1 cellular context compared by ENCODE assay signal in the genomic region with DNA sequence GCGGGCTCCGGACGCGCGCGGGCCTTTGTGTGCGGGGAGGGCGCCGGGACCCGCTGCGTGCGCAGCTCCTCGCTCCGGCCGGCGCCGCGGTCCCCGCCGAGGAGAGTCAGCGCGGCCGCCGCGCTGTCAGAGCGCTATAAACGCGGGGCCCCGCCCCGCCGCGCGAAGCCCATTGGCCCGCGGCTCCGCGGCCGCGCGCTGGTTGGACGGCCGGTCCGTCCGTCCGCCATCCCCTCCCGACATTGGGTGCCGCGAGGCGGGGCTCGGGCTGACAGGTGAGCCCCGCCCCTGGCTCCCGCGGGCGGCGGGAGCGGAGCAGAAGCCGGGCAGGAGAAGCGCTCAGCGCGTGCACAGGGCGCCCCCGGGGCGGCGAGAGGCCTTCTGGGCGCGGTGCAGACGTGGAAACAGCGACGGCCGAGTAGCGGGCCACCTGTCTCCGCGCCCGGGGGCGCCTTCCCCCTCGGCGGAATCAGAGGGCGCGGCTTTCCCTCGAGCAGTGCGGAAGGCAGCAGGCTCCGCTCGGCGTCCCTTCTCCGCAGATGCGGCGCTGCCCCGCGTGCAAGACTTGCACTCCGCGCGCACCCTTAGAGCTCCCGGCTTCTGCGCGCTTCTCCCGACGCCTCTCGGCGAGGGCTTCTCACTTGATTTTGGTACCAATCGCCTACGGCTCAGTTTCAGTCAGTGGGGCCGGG.
TF ChIP-seq lines count a peak whose summit lies in the region.

A gene with protein sequence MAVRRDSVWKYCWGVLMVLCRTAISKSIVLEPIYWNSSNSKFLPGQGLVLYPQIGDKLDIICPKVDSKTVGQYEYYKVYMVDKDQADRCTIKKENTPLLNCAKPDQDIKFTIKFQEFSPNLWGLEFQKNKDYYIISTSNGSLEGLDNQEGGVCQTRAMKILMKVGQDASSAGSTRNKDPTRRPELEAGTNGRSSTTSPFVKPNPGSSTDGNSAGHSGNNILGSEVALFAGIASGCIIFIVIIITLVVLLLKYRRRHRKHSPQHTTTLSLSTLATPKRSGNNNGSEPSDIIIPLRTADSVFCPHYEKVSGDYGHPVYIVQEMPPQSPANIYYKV (minus strand): TSS at position 111 of the 692 bp plus-strand sequence. CDS start 698 bp downstream, outside the sequence.

TF ChIP-seq in HepG2, 621 proteins besides CTCF, POLR2A, EP300 and RAD21 (continued from another document and continues in another):
- TF ChIP-seq, protein P1, sequence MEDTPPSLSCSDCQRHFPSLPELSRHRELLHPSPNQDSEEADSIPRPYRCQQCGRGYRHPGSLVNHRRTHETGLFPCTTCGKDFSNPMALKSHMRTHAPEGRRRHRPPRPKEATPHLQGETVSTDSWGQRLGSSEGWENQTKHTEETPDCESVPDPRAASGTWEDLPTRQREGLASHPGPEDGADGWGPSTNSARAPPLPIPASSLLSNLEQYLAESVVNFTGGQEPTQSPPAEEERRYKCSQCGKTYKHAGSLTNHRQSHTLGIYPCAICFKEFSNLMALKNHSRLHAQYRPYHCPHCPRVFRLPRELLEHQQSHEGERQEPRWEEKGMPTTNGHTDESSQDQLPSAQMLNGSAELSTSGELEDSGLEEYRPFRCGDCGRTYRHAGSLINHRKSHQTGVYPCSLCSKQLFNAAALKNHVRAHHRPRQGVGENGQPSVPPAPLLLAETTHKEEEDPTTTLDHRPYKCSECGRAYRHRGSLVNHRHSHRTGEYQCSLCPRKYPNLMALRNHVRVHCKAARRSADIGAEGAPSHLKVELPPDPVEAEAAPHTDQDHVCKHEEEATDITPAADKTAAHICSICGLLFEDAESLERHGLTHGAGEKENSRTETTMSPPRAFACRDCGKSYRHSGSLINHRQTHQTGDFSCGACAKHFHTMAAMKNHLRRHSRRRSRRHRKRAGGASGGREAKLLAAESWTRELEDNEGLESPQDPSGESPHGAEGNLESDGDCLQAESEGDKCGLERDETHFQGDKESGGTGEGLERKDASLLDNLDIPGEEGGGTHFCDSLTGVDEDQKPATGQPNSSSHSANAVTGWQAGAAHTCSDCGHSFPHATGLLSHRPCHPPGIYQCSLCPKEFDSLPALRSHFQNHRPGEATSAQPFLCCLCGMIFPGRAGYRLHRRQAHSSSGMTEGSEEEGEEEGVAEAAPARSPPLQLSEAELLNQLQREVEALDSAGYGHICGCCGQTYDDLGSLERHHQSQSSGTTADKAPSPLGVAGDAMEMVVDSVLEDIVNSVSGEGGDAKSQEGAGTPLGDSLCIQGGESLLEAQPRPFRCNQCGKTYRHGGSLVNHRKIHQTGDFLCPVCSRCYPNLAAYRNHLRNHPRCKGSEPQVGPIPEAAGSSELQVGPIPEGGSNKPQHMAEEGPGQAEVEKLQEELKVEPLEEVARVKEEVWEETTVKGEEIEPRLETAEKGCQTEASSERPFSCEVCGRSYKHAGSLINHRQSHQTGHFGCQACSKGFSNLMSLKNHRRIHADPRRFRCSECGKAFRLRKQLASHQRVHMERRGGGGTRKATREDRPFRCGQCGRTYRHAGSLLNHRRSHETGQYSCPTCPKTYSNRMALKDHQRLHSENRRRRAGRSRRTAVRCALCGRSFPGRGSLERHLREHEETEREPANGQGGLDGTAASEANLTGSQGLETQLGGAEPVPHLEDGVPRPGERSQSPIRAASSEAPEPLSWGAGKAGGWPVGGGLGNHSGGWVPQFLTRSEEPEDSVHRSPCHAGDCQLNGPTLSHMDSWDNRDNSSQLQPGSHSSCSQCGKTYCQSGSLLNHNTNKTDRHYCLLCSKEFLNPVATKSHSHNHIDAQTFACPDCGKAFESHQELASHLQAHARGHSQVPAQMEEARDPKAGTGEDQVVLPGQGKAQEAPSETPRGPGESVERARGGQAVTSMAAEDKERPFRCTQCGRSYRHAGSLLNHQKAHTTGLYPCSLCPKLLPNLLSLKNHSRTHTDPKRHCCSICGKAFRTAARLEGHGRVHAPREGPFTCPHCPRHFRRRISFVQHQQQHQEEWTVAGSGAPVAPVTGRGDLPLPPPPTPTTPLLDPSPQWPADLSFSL (CRISPR knock-in tag; IDR thresholded peaks at IDR 0.05): no peak
- TF ChIP-seq NFIC (IDR thresholded peaks at IDR 0.05; ENCODE audit: low read length): no peak
- peak; percentile 41; the same call in 1 of the 2 replicates for TF ChIP-seq MEIS2 (CRISPR knock-in tag; IDR thresholded peaks at IDR 0.05)
- TF ChIP-seq, protein P2, sequence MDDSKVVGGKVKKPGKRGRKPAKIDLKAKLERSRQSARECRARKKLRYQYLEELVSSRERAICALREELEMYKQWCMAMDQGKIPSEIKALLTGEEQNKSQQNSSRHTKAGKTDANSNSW (CRISPR knock-in tag; IDR thresholded peaks at IDR 0.05; ENCODE audit: borderline replicate concordance): no peak
- no peak for TF ChIP-seq TCF7L2 (IDR thresholded peaks at IDR 0.05; ENCODE audit: low read depth, low read length)
- peak; percentile 16; the same call in 1 of the 2 replicates for TF ChIP-seq ZFP90 (CRISPR knock-in tag; IDR thresholded peaks at IDR 0.05; ENCODE audit: borderline replicate concordance)
- TF ChIP-seq, protein P3, sequence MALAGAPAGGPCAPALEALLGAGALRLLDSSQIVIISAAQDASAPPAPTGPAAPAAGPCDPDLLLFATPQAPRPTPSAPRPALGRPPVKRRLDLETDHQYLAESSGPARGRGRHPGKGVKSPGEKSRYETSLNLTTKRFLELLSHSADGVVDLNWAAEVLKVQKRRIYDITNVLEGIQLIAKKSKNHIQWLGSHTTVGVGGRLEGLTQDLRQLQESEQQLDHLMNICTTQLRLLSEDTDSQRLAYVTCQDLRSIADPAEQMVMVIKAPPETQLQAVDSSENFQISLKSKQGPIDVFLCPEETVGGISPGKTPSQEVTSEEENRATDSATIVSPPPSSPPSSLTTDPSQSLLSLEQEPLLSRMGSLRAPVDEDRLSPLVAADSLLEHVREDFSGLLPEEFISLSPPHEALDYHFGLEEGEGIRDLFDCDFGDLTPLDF (CRISPR knock-in tag; IDR thresholded peaks at IDR 0.05): peak; percentile 75; the same call in 1 of the 2 replicates
- TF ChIP-seq PAX8 (CRISPR knock-in tag; IDR thresholded peaks at IDR 0.05; ENCODE audit: borderline replicate concordance): no peak
- no peak for TF ChIP-seq RXRB (CRISPR knock-in tag; IDR thresholded peaks at IDR 0.05; ENCODE audit: borderline replicate concordance)
- no peak for TF ChIP-seq NCOR1 (IDR thresholded peaks at IDR 0.05; ENCODE audit: borderline replicate concordance, low read length)
- TF ChIP-seq TBL1XR1 (IDR thresholded peaks at IDR 0.05; ENCODE audit: borderline replicate concordance, low read length, partially characterized antibody): no peak
- TF ChIP-seq HIVEP1 (CRISPR knock-in tag; IDR thresholded peaks at IDR 0.05): peak; percentile 37; the same call in 1 of the 2 replicates
- TF ChIP-seq ZNF660 (CRISPR knock-in tag; IDR thresholded peaks at IDR 0.05; ENCODE audit: borderline replicate concordance, low read depth): 0 out of 2 replicates have a peak, but pooled peaks have one; percentile 42
- TF ChIP-seq, protein P4, sequence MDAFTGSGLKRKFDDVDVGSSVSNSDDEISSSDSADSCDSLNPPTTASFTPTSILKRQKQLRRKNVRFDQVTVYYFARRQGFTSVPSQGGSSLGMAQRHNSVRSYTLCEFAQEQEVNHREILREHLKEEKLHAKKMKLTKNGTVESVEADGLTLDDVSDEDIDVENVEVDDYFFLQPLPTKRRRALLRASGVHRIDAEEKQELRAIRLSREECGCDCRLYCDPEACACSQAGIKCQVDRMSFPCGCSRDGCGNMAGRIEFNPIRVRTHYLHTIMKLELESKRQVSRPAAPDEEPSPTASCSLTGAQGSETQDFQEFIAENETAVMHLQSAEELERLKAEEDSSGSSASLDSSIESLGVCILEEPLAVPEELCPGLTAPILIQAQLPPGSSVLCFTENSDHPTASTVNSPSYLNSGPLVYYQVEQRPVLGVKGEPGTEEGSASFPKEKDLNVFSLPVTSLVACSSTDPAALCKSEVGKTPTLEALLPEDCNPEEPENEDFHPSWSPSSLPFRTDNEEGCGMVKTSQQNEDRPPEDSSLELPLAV (CRISPR knock-in tag; conservative IDR thresholded peaks at IDR 0.05; ENCODE audit: low read depth): no peak
- TF ChIP-seq ZFX (CRISPR knock-in tag; IDR thresholded peaks at IDR 0.05; ENCODE audit: low read depth): peak; percentile 43; the same call in 1 of the 2 replicates
- TF ChIP-seq RBAK (CRISPR knock-in tag; IDR thresholded peaks at IDR 0.05): no peak
- TF ChIP-seq EZH2 (conservative IDR thresholded peaks at IDR 0.05; ENCODE audit: low read depth, low read length): no peak
- TF ChIP-seq, protein P5, sequence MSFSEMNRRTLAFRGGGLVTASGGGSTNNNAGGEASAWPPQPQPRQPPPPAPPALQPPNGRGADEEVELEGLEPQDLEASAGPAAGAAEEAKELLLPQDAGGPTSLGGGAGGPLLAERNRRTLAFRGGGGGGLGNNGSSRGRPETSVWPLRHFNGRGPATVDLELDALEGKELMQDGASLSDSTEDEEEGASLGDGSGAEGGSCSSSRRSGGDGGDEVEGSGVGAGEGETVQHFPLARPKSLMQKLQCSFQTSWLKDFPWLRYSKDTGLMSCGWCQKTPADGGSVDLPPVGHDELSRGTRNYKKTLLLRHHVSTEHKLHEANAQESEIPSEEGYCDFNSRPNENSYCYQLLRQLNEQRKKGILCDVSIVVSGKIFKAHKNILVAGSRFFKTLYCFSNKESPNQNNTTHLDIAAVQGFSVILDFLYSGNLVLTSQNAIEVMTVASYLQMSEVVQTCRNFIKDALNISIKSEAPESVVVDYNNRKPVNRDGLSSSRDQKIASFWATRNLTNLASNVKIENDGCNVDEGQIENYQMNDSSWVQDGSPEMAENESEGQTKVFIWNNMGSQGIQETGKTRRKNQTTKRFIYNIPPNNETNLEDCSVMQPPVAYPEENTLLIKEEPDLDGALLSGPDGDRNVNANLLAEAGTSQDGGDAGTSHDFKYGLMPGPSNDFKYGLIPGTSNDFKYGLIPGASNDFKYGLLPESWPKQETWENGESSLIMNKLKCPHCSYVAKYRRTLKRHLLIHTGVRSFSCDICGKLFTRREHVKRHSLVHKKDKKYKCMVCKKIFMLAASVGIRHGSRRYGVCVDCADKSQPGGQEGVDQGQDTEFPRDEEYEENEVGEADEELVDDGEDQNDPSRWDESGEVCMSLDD (CRISPR knock-in tag; IDR thresholded peaks at IDR 0.05; ENCODE audit: borderline replicate concordance): 0 out of 2 replicates have a peak, but pooled peaks have one; percentile 42
- no peak for TF ChIP-seq MIXL1 (CRISPR knock-in tag; IDR thresholded peaks at IDR 0.05)
- TF ChIP-seq ZNF331 (CRISPR knock-in tag; IDR thresholded peaks at IDR 0.05): no peak
- TF ChIP-seq HNRNPK (IDR thresholded peaks at IDR 0.05; ENCODE audit: low read depth, low read length, poor library complexity, severe bottlenecking): no peak
- peak; percentile 26 for TF ChIP-seq XRCC5 (optimal IDR thresholded peaks at IDR 0.05; ENCODE audit: low read length)
- TF ChIP-seq ZMAT3 (CRISPR knock-in tag; conservative IDR thresholded peaks at IDR 0.05): no peak
- TF ChIP-seq, protein P6, sequence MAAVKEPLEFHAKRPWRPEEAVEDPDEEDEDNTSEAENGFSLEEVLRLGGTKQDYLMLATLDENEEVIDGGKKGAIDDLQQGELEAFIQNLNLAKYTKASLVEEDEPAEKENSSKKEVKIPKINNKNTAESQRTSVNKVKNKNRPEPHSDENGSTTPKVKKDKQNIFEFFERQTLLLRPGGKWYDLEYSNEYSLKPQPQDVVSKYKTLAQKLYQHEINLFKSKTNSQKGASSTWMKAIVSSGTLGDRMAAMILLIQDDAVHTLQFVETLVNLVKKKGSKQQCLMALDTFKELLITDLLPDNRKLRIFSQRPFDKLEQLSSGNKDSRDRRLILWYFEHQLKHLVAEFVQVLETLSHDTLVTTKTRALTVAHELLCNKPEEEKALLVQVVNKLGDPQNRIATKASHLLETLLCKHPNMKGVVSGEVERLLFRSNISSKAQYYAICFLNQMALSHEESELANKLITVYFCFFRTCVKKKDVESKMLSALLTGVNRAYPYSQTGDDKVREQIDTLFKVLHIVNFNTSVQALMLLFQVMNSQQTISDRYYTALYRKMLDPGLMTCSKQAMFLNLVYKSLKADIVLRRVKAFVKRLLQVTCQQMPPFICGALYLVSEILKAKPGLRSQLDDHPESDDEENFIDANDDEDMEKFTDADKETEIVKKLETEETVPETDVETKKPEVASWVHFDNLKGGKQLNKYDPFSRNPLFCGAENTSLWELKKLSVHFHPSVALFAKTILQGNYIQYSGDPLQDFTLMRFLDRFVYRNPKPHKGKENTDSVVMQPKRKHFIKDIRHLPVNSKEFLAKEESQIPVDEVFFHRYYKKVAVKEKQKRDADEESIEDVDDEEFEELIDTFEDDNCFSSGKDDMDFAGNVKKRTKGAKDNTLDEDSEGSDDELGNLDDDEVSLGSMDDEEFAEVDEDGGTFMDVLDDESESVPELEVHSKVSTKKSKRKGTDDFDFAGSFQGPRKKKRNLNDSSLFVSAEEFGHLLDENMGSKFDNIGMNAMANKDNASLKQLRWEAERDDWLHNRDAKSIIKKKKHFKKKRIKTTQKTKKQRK (IDR thresholded peaks at IDR 0.05; ENCODE audit: low read length): no peak
- TF ChIP-seq, protein P7, sequence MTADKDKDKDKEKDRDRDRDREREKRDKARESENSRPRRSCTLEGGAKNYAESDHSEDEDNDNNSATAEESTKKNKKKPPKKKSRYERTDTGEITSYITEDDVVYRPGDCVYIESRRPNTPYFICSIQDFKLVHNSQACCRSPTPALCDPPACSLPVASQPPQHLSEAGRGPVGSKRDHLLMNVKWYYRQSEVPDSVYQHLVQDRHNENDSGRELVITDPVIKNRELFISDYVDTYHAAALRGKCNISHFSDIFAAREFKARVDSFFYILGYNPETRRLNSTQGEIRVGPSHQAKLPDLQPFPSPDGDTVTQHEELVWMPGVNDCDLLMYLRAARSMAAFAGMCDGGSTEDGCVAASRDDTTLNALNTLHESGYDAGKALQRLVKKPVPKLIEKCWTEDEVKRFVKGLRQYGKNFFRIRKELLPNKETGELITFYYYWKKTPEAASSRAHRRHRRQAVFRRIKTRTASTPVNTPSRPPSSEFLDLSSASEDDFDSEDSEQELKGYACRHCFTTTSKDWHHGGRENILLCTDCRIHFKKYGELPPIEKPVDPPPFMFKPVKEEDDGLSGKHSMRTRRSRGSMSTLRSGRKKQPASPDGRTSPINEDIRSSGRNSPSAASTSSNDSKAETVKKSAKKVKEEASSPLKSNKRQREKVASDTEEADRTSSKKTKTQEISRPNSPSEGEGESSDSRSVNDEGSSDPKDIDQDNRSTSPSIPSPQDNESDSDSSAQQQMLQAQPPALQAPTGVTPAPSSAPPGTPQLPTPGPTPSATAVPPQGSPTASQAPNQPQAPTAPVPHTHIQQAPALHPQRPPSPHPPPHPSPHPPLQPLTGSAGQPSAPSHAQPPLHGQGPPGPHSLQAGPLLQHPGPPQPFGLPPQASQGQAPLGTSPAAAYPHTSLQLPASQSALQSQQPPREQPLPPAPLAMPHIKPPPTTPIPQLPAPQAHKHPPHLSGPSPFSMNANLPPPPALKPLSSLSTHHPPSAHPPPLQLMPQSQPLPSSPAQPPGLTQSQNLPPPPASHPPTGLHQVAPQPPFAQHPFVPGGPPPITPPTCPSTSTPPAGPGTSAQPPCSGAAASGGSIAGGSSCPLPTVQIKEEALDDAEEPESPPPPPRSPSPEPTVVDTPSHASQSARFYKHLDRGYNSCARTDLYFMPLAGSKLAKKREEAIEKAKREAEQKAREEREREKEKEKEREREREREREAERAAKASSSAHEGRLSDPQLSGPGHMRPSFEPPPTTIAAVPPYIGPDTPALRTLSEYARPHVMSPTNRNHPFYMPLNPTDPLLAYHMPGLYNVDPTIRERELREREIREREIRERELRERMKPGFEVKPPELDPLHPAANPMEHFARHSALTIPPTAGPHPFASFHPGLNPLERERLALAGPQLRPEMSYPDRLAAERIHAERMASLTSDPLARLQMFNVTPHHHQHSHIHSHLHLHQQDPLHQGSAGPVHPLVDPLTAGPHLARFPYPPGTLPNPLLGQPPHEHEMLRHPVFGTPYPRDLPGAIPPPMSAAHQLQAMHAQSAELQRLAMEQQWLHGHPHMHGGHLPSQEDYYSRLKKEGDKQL (CRISPR knock-in tag; IDR thresholded peaks at IDR 0.05; ENCODE audit: low read depth): no peak
